In genomic region chr11:65435330-65435931, GRCh38 we compare ENCODE assay signal across 10 cellular contexts. TPM values are rescaled to one million over a fixed set of nuclear protein-coding genes. Genes with fewer than 3 reads are reported as not detected.
DNase-seq lines count a peak whose midpoint lies in the region; ATAC-seq and TF ChIP-seq lines count a peak whose summit lies in the region.
"Had no signal": no experiment of that assay in that cellular context is flagged by ENCODE, and none has a peak within 500 bp of the region (broad histone marks: within the 10 kb centered on the region; RNA-seq: fewer than 3 reads in every experiment).

No MANE protein-coding gene starts in this region.

- H3K36me3 ChIP-seq in HEK293 (ENCODE audit: control insufficient read depth in 2 of 2, insufficient read depth in 1 of 2, low read length in 2 of 2) (peaks cover 0 to 50% of the 10 kb centered on the region in 2 experiments; a peak in 1 of 3 replicates), heart left ventricle (peaks cover 2 to 100% (median 96%) of the 10 kb centered on the region in 9 donors), skeletal muscle tissue (ENCODE audit: control insufficient read depth in 3 of 3, insufficient read depth in 3 of 3, low read length in 3 of 3) (peaks cover 55 to 80% (median 69%) of the 10 kb centered on the region in 3 donors)

- H3K27ac ChIP-seq in HEK293 (ENCODE audit: extremely low read depth, low read depth, low read length) (no peak overlapping the region), heart left ventricle (peak overlapping the region in 8 of 12 donors; percentile 16 to 80 (median 57)), skeletal muscle tissue (ENCODE audit: low read depth, low read length) (peak overlapping the region; percentile 37)
- H3K27ac ChIP-seq: SK-N-MC had no signal

- H3K9me3 ChIP-seq in HEK293 (ENCODE audit: control insufficient read depth, insufficient read depth, low read depth, low read length): no peaks in the 10 kb centered on the region
- no peaks in the 10 kb centered on the region for H3K9me3 ChIP-seq in heart left ventricle
- H3K9me3 ChIP-seq in skeletal muscle tissue (ENCODE audit: control insufficient read depth in 3 of 3, low read length in 3 of 3): no peaks in the 10 kb centered on the region

- peak overlapping the region; percentile 18 to 54 (median 20) for H3K9ac ChIP-seq in skeletal muscle tissue (ENCODE audit: low read depth in 1 of 3, low read length in 3 of 3)

- TF ChIP-seq CTCF in HEK293 (tag by site-specific recombination; IDR thresholded peaks at IDR 0.05): no peak
- no peak for TF ChIP-seq CTCF in heart left ventricle (IDR thresholded peaks at IDR 0.05)

- intact Hi-C loops in heart left ventricle (cut with DNase I): no loop called here

- TF ChIP-seq POLR2A in heart left ventricle (IDR thresholded peaks at IDR 0.05): no peak

- DNase-seq in activated CD8-positive, alpha-beta memory T cell treated with anti-CD3 and anti-CD28 coated beads, Interleukin-2, amount 50 U/mL, for 48 hours: peak; percentile 46
- DNase-seq in heart left ventricle (peak in 2 of 5 donors; percentile 6 to 16), superior temporal gyrus (ENCODE audit: extremely low spot score) (no peak)
- DNase-seq: stimulated activated CD4-positive, alpha-beta T cell treated with anti-CD3 and anti-CD28 coated beads, Interleukin-2, amount 100 ng/mL, for 24 hours had no signal

- H3K4me3 ChIP-seq in HEK293 (ENCODE audit: low read depth, low read length): no peak overlapping the region
- peak overlapping the region in 9 of 12 donors; percentile 3 to 93 (median 23) for H3K4me3 ChIP-seq in heart left ventricle
- peak overlapping the region; percentile 18 to 55 (median 49) for H3K4me3 ChIP-seq in skeletal muscle tissue (ENCODE audit: low read length in 3 of 3)
- H3K4me3 ChIP-seq: SK-N-MC had no signal

- POLR2A ChIA-PET in HEK293 (lab: Yijun Ruan, JAX): interaction anchor here (1.7 to 5.0 kb wide), 3 partner anchors 12 to 71 kb away, joined by 7 to 39 read pairs (median 12); partner anchors contain the start of genes MALAT1 and NEAT1

- CTCF ChIA-PET in HEK293 (lab: Yijun Ruan, JAX): interaction anchor here (2.5 kb wide), 1 partner anchor 33 kb away, joined by 9 read pairs; no protein-coding TSS in a partner anchor

- H3K27me3 ChIP-seq in heart left ventricle: no peaks in the 10 kb centered on the region
- no peaks in the 10 kb centered on the region for H3K27me3 ChIP-seq in skeletal muscle tissue (ENCODE audit: control insufficient read depth in 3 of 3, insufficient read depth in 3 of 3, low read length in 3 of 3)

- ATAC-seq in heart left ventricle: peak in 1 of 4 donors; percentile 1
- no peak for ATAC-seq in GM18909 (IDR thresholded peaks at IDR 0.05; ENCODE audit: poor library complexity, unreplicated experiment)
- no peak for ATAC-seq in GM18519 (IDR thresholded peaks at IDR 0.05; ENCODE audit: low FRiP score, unreplicated experiment)
- no peak for ATAC-seq in HG02798 (IDR thresholded peaks at IDR 0.05; ENCODE audit: poor library complexity, unreplicated experiment)

- H3K4me1 ChIP-seq in HEK293 (ENCODE audit: control insufficient read depth, insufficient read depth, low read length) (no peaks in the 10 kb centered on the region), heart left ventricle (peaks cover 0 to 99% (median 89%) of the 10 kb centered on the region in 12 donors), skeletal muscle tissue (ENCODE audit: control insufficient read depth in 3 of 3, insufficient read depth in 3 of 3, low read length in 3 of 3) (peaks cover 51 to 69% (median 60%) of the 10 kb centered on the region in 3 donors)

- WGBS in heart left ventricle, 4 donors: 47 to 62% (median 58%) methylated on average over 9 of the region's 9 CpGs

TF ChIP-seq in HEK293, 187 proteins besides CTCF, POLR2A, EP300 and RAD21:
- TF ChIP-seq MZF1 (tag by site-specific recombination; IDR thresholded peaks at IDR 0.05; ENCODE audit: borderline replicate concordance) (no peak), ZNF600 (tag by site-specific recombination; IDR thresholded peaks at IDR 0.05) (peak; percentile 44)

RNA-seq across cellular contexts. Expression of gene NEAT1, which starts 12.8 kb away (rescaled TPM):
- 100 to 1,000 TPM in 7 of 9 donors, 10 to 100 TPM in 2; 17.0 to 760 (median 507) TPM for total RNA-seq in heart left ventricle
- 100 to 1,000 TPM; 104 to 532 TPM for polyA plus RNA-seq in heart left ventricle
- total RNA-seq in skeletal muscle tissue: 26.1 TPM

RNA-seq across cellular contexts. Expression of gene FRMD8, which starts 49.0 kb away (rescaled TPM):
- total RNA-seq in heart left ventricle (10 to 100 TPM in 7 of 9 donors, 1 to 10 TPM in 2; 6.1 to 24.1 (median 11.3) TPM), skeletal muscle tissue (8.4 TPM)
- 10 to 100 TPM in 1 of 2 donors, 1 to 10 TPM in 1; 8.0 to 16.3 TPM for polyA plus RNA-seq in heart left ventricle

RNA-seq across cellular contexts. Expression of gene SLC25A45, which starts 53.0 kb away (rescaled TPM):
- 10 to 100 TPM in 1 of 9 donors, 1 to 10 TPM in 8; 3.8 to 11.6 (median 6.6) TPM for total RNA-seq in heart left ventricle
- 1 to 10 TPM; 3.8 to 6.6 TPM for polyA plus RNA-seq in heart left ventricle
- total RNA-seq in skeletal muscle tissue: 3.7 TPM
